Comparison of ENCODE assay signal across 27 cellular contexts in genomic region chr7:25407932-25408480, GRCh38.
DNase-seq lines count a peak whose midpoint lies in the region; ATAC-seq, FAIRE-seq and TF ChIP-seq lines count a peak whose summit lies in the region.
"Had no signal": no experiment of that assay in that cellular context is flagged by ENCODE, and none has a peak within 500 bp of the region (broad histone marks: within the 10 kb centered on the region; RNA-seq: fewer than 3 reads in every experiment).

No MANE protein-coding gene starts in this region.

- H3K9ac ChIP-seq in mesendoderm (ENCODE audit: low read length), result no peak overlapping the region

- H2BK120ac ChIP-seq in mesendoderm (ENCODE audit: low read depth, low read length), result no peak overlapping the region

- no peak overlapping the region for H3K4ac ChIP-seq in mesendoderm (ENCODE audit: low read depth, low read length)

- peak; percentile 35 for DNase-seq in DMS79 (lab: John Stamatoyannopoulos, UW)
- peak; percentile 94 for DNase-seq in NCI-H1105 treated with DMSO at 0.1 percent for 48 hours (lab: John Stamatoyannopoulos, UW)
- peak; percentile 24 for DNase-seq in SW480 (ENCODE audit: low spot score)
- peak; percentile 73 for DNase-seq in mesendoderm
- DNase-seq in sciatic nerve (ENCODE audit: low spot score), result no peak
- no peak for DNase-seq in GM10248 (ENCODE audit: extremely low spot score)
- DNase-seq in T-helper 2 cell, result no peak
- DNase-seq in GM12891 (ENCODE audit: insufficient read length, low spot score), result no peak
- DNase-seq: activated CD4-positive, alpha-beta T cell treated with anti-CD3 and anti-CD28 coated beads for 1 hour; activated CD8-positive, alpha-beta memory T cell treated with anti-CD3 and anti-CD28 coated beads for 24 hours; activated naive CD4-positive, alpha-beta T cell treated with anti-CD3 and anti-CD28 coated beads for 36 hours; activated T-cell treated with anti-CD3 and anti-CD28 coated beads, Interleukin-2, amount 50 U/mL, for 48 hours; central memory CD4-positive, alpha-beta T cell; dermis blood vessel endothelial cell; GF-D8; immature natural killer cell; KBM-7; left lung; midbrain; natural killer cell; NCI-H2081; NCI-H526; SHP77; SW 1271 had no signal

- no peaks in the 10 kb centered on the region for H3K36me3 ChIP-seq in mesendoderm (ENCODE audit: control insufficient read depth, insufficient read depth, low read length)
- H3K36me3 ChIP-seq: left lung, suprapubic skin had no signal

- no peak overlapping the region for H3K4me2 ChIP-seq in mesendoderm (ENCODE audit: low read length)

- no peak overlapping the region for H4K5ac ChIP-seq in mesendoderm (ENCODE audit: low read length)

- no peak overlapping the region for H4K8ac ChIP-seq in mesendoderm (ENCODE audit: low read depth, low read length)

- CTCF ChIA-PET in GM10248 (lab: Yijun Ruan, JAX), result interaction anchor here (1.8 kb wide), 1 partner anchor 8 kb away, joined by 5 read pairs; no protein-coding TSS in a partner anchor

- no peak overlapping the region for H2BK5ac ChIP-seq in mesendoderm (ENCODE audit: low read length)

- no peak overlapping the region for H3K23ac ChIP-seq in mesendoderm (ENCODE audit: low read length)

- H3K27me3 ChIP-seq in mesendoderm (ENCODE audit: insufficient read depth, low read length, poor library complexity), result no peaks in the 10 kb centered on the region
- H3K27me3 ChIP-seq: left lung had no signal

- no peak for TF ChIP-seq CTCF in GM10248 (IDR thresholded peaks at IDR 0.05; ENCODE audit: control extremely low read depth, extremely low read depth, low read depth, missing control alignments)

- H3K79me1 ChIP-seq in mesendoderm (ENCODE audit: low read length), result no peaks in the 10 kb centered on the region

- no peak overlapping the region for H3K18ac ChIP-seq in mesendoderm (ENCODE audit: low read length)

- H3K4me1 ChIP-seq in mesendoderm (ENCODE audit: control insufficient read depth, low read depth, low read length), result no peaks in the 10 kb centered on the region
- H3K4me1 ChIP-seq: left lung, suprapubic skin had no signal

- no peak overlapping the region for H3K56ac ChIP-seq in mesendoderm (ENCODE audit: low read length)

- no peaks in the 10 kb centered on the region for H3K79me2 ChIP-seq in mesendoderm (ENCODE audit: control insufficient read depth, insufficient read depth, low read length)

- no peak overlapping the region for H2AK5ac ChIP-seq in mesendoderm (ENCODE audit: low read length)

- no peak for TF ChIP-seq POLR2A in GM12891 (IDR thresholded peaks at IDR 0.05; ENCODE audit: low read depth, low read length)

- FAIRE-seq in GM12891 (lab: Jason Lieb, UNC), result no peak
- FAIRE-seq: D721Med had no signal

- intact Hi-C loops in sciatic nerve (cut with DNase I), result no loop called here

- ATAC-seq in sciatic nerve, result no peak
- ATAC-seq: left lung, natural killer cell had no signal

- no peak overlapping the region for H2BK15ac ChIP-seq in mesendoderm (replicated peaks; ENCODE audit: low read depth)

- no CpG with 5 or more reads among the region's 5 CpGs for WGBS in mesendoderm (ENCODE audit: extremely low coverage, insufficient coverage, low lambda C conversion rate)

- H3K4me3 ChIP-seq in mesendoderm (ENCODE audit: low read length), result no peak overlapping the region
- H3K4me3 ChIP-seq: left lung, suprapubic skin had no signal

- no peak overlapping the region for H3K27ac ChIP-seq in mesendoderm (ENCODE audit: low read depth, low read length)
- H3K27ac ChIP-seq: C4-2B, left lung, suprapubic skin had no signal

- POLR2A ChIA-PET in GM10248 (lab: Yijun Ruan, JAX), result no interaction called here

TF ChIP-seq in GM12891, 5 proteins besides CTCF, POLR2A, EP300 and RAD21:
- no peak for TF ChIP-seq POLR2AphosphoS5 (IDR thresholded peaks at IDR 0.05; ENCODE audit: low read depth, low read length)
- no peak for TF ChIP-seq TAF1 (IDR thresholded peaks at IDR 0.05; ENCODE audit: low read depth, low read length)
- TF ChIP-seq SPI1 (IDR thresholded peaks at IDR 0.05; ENCODE audit: low read depth, low read length), result no peak
- TF ChIP-seq POU2F2 (IDR thresholded peaks at IDR 0.05; ENCODE audit: low read depth, low read length), result no peak
- no peak for TF ChIP-seq PAX5 (IDR thresholded peaks at IDR 0.05; ENCODE audit: insufficient read depth, low read length, severe bottlenecking)

Comparison
In these comparisons a context has a peak if more than half of its experiments do, and no peak if none do; other contexts are left out.
1. DNase-seq: peak in DMS79 (single experiment), NCI-H1105 treated with DMSO at 0.1 percent for 48 hours (single experiment), SW480 (single experiment) and mesendoderm (single experiment); none in sciatic nerve (single experiment), GM10248 (single experiment), T-helper 2 cell (0 of 5) and GM12891 (single experiment).